ENCODE assay signal across 13 cellular contexts in the genomic region with DNA sequence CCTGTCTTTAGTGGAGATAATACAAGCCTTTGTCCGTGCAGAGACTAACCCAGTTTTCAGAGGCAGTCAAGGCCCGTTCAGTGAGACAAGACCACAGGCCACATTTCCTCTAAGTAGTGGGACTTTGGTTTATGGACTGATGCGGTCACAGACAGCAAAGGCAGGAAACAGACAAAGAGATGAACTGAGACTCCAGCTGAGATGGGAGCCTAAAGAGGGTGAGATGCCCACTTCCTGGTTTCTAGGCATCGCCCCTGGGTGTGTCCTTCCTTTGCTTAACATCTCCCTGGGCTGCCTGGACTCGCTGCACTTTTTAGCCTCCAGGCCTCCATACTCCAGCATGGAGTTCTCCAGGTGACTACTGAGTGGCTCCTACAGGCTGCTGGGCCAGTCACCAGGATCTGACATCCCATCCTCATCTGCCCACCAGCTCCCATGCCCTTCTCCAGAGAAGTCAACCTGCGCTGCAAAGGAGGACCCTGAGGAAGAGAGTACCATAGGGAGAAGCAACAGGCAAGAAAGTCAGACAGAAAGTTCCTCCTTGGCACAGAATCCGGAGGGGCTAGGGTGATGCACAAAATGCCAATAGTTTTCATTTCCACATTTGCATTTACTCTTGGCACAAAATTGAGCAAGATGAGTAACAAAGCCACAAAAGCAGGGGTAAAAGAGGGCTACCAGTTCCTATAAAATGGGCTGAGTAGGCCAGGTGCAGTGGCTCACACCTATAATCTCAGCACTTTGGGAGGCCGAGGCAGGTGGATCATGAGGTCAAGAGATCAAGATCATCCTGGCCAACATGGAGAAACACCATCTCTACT. TPM values are rescaled to one million over a fixed set of nuclear protein-coding genes. Genes with fewer than 3 reads are reported as not detected.
A peak's percentile ranks its signal among the peaks of the same experiment; 100 is the strongest.
DNase-seq lines count a peak whose midpoint lies in the region; ATAC-seq, FAIRE-seq and TF ChIP-seq lines count a peak whose summit lies in the region.
"Had no signal": no experiment of that assay in that cellular context is flagged by ENCODE, and none has a peak within 500 bp of the region (broad histone marks: within the 10 kb centered on the region; RNA-seq: fewer than 3 reads in every experiment).

No MANE protein-coding gene starts in this region.

- H3K4me3 Mint-ChIP-seq in CD4-positive, alpha-beta T cell, result peak overlapping the region; percentile 59
- peak overlapping the region; percentile 59 to 84 (median 69) for H3K4me3 Mint-ChIP-seq in IgD-negative memory B cell
- H3K4me3 Mint-ChIP-seq in activated CD4-positive, alpha-beta T cell treated with anti-CD3 and anti-CD28 coated beads, Interleukin-2, amount 10 ng/mL, durations not matched to agents 24 days and 14 days, result peak overlapping the region; percentile 73

- CTCF ChIA-PET in CD4-positive, alpha-beta T cell (lab: Charles Lee), result interaction anchor here (0.7 to 1.9 kb wide), 5 partner anchors 30 to 322 kb away, joined by 3 to 7 read pairs (median 3); no protein-coding TSS in a partner anchor

- TF ChIP-seq POLR2A in ovary (IDR thresholded peaks at IDR 0.05), result no peak

- POLR2A ChIA-PET in CD4-positive, alpha-beta T cell (lab: Charles Lee), result interaction anchor here (0.6 to 1.4 kb wide), 3 partner anchors 10 to 18 kb away, joined by 3 to 5 read pairs (median 3); no protein-coding TSS in a partner anchor

- peak overlapping the region; percentile 86 for H3K27ac Mint-ChIP-seq in CD4-positive, alpha-beta T cell
- H3K27ac Mint-ChIP-seq in IgD-negative memory B cell, result peak overlapping the region; percentile 93 to 95 (median 93)
- H3K27ac Mint-ChIP-seq in activated CD4-positive, alpha-beta T cell treated with anti-CD3 and anti-CD28 coated beads, Interleukin-2, amount 10 ng/mL, durations not matched to agents 24 days and 14 days, result peak overlapping the region; percentile 90

- H3K9me3 ChIP-seq in CD4-positive, alpha-beta T cell (ENCODE audit: control insufficient read depth, low read length), result no peaks in the 10 kb centered on the region
- no peaks in the 10 kb centered on the region for H3K9me3 ChIP-seq in left lung
- H3K9me3 ChIP-seq in ovary, result no peaks in the 10 kb centered on the region
- H3K9me3 ChIP-seq: HAP-1, MG63 had no signal

- peaks cover 45% of the 10 kb centered on the region for H3K4me1 Mint-ChIP-seq in CD4-positive, alpha-beta T cell (ENCODE audit: low read depth)
- peaks cover 58 to 79% (median 66%) of the 10 kb centered on the region in 3 donors for H3K4me1 Mint-ChIP-seq in IgD-negative memory B cell
- H3K4me1 Mint-ChIP-seq in activated CD4-positive, alpha-beta T cell treated with anti-CD3 and anti-CD28 coated beads, Interleukin-2, amount 10 ng/mL, durations not matched to agents 24 days and 14 days, result peaks cover 76% of the 10 kb centered on the region

- H3K4me1 ChIP-seq in left lung, result peaks cover 5 to 97% of the 10 kb centered on the region in 2 donors
- H3K4me1 ChIP-seq in ovary (ENCODE audit: insufficient read depth), result no peaks in the 10 kb centered on the region
- H3K4me1 ChIP-seq: HAP-1 had no signal

- peak overlapping the region; percentile 60 for H3K27ac ChIP-seq in CD4-positive, alpha-beta T cell (ENCODE audit: low read depth, low read length)
- H3K27ac ChIP-seq in left lung, result peak overlapping the region; percentile 87 to 95
- H3K27ac ChIP-seq in ovary, result no peak overlapping the region
- H3K27ac ChIP-seq: VCaP had no signal

- intact Hi-C loops in CD4-positive, alpha-beta T cell (cut with DNase I, micrococcal nuclease), result no loop called here
- intact Hi-C loops in activated CD4-positive, alpha-beta T cell treated with anti-CD3 and anti-CD28 coated beads, Interleukin-2, amount 10 ng/mL, durations not matched to agents 24 days and 14 days (cut with micrococcal nuclease), result no loop called here
- intact Hi-C loops in left lung (cut with DNase I) (no loop called here), ovary (cut with DNase I) (no loop called here)

- H3K36me3 ChIP-seq in left lung (peaks cover 0 to 93% of the 10 kb centered on the region in 2 donors), ovary (no peaks in the 10 kb centered on the region)

- ATAC-seq in CD4-positive, alpha-beta T cell (ENCODE audit: poor library complexity), result peak; percentile 79
- ATAC-seq in left lung, result peak; percentile 12
- no peak for ATAC-seq in GM21825 (IDR thresholded peaks at IDR 0.05; ENCODE audit: unreplicated experiment)

- H3K27me3 ChIP-seq in CD4-positive, alpha-beta T cell (ENCODE audit: control insufficient read depth, insufficient read depth, low read length), result no peaks in the 10 kb centered on the region
- H3K27me3 ChIP-seq in left lung, result no peaks in the 10 kb centered on the region
- H3K27me3 ChIP-seq in ovary, result no peaks in the 10 kb centered on the region
- H3K27me3 ChIP-seq: MG63 had no signal

- H3K27me3 Mint-ChIP-seq in CD4-positive, alpha-beta T cell, result no peaks in the 10 kb centered on the region
- H3K27me3 Mint-ChIP-seq in IgD-negative memory B cell, result peaks cover 2% of the 10 kb centered on the region
- no peaks in the 10 kb centered on the region for H3K27me3 Mint-ChIP-seq in activated CD4-positive, alpha-beta T cell treated with anti-CD3 and anti-CD28 coated beads, Interleukin-2, amount 10 ng/mL, durations not matched to agents 24 days and 14 days

- TF ChIP-seq EP300 in ovary (IDR thresholded peaks at IDR 0.05), result no peak

- no peak for FAIRE-seq in D721Med (lab: Jason Lieb, UNC)
- FAIRE-seq: G401.6 had no signal

- no peaks in the 10 kb centered on the region for H3K9me3 Mint-ChIP-seq in CD4-positive, alpha-beta T cell
- H3K9me3 Mint-ChIP-seq in IgD-negative memory B cell, result no peaks in the 10 kb centered on the region
- no peaks in the 10 kb centered on the region for H3K9me3 Mint-ChIP-seq in activated CD4-positive, alpha-beta T cell treated with anti-CD3 and anti-CD28 coated beads, Interleukin-2, amount 10 ng/mL, durations not matched to agents 24 days and 14 days

- H3K4me3 ChIP-seq in left lung (peak overlapping the region in 1 of 2 donors; percentile 22), ovary (no peak overlapping the region)
- H3K4me3 ChIP-seq: HAP-1, MG63 had no signal

- peaks cover 84% of the 10 kb centered on the region for H3K36me3 Mint-ChIP-seq in CD4-positive, alpha-beta T cell (ENCODE audit: low read depth)
- peaks cover 11% of the 10 kb centered on the region for H3K36me3 Mint-ChIP-seq in IgD-negative memory B cell
- H3K36me3 Mint-ChIP-seq in activated CD4-positive, alpha-beta T cell treated with anti-CD3 and anti-CD28 coated beads, Interleukin-2, amount 10 ng/mL, durations not matched to agents 24 days and 14 days (ENCODE audit: low read depth), result peaks cover 77% of the 10 kb centered on the region

- TF ChIP-seq CTCF in CD4-positive, alpha-beta T cell (IDR thresholded peaks at IDR 0.05), result no peak
- no peak for TF ChIP-seq CTCF in left lung (IDR thresholded peaks at IDR 0.05)
- TF ChIP-seq CTCF in D721Med (IDR thresholded peaks at IDR 0.05; ENCODE audit: insufficient read depth, missing control alignments), result no peak
- TF ChIP-seq CTCF in ovary (IDR thresholded peaks at IDR 0.05), result no peak

- DNase-seq in CD4-positive, alpha-beta T cell, result peak in 5 of 10 experiments; percentile 3 to 55 (median 37)
- DNase-seq in activated CD4-positive, alpha-beta T cell treated with anti-CD3 and anti-CD28 coated beads, Interleukin-2, amount 10 ng/mL, durations not matched to agents 24 days and 14 days, result peak; percentile 88
- DNase-seq in left lung, result no peak
- no peak for DNase-seq in D721Med (ENCODE audit: insufficient read length, low spot score)
- DNase-seq in ovary, result no peak
- DNase-seq in superior temporal gyrus (ENCODE audit: extremely low spot score), result no peak
- DNase-seq: cortex of kidney, MG63 had no signal

- 84 to 92% (median 86%) methylated on average over 8 of the region's 8 CpGs for WGBS in ovary, 3 donors

RNA-seq across cellular contexts. Expression of gene THEMIS2, which starts 15.1 kb away (rescaled TPM):
- 10 to 100 TPM; 20.2 to 21.6 TPM for total RNA-seq in CD4-positive, alpha-beta T cell
- polyA plus RNA-seq in IgD-negative memory B cell, result 70.0 TPM
- total RNA-seq in activated CD4-positive, alpha-beta T cell treated with anti-CD3 and anti-CD28 coated beads, Interleukin-2, amount 10 ng/mL, durations not matched to agents 24 days and 14 days, result 24.5 and 27.7 TPM in 2 replicates
- total RNA-seq in left lung, result 100 to 1,000 TPM in 1 of 2 donors, 10 to 100 TPM in 1; 33.7 to 110 TPM
- total RNA-seq in ovary, result 10 to 100 TPM in 2 of 7 donors, 1 to 10 TPM in 5; 2.7 to 14.0 (median 7.8) TPM
- 10 to 100 TPM in 1 of 2 donors, 1 to 10 TPM in 1; 3.9 to 16.9 TPM for polyA plus RNA-seq in ovary

RNA-seq across cellular contexts. Expression of gene RPA2, which starts 26.9 kb away (rescaled TPM):
- 1 to 10 TPM; 7.0 to 7.5 TPM for total RNA-seq in CD4-positive, alpha-beta T cell
- polyA plus RNA-seq in IgD-negative memory B cell (163 TPM), ovary (10 to 100 TPM; 44.3 to 93.1 TPM)
- 87.7 and 92.7 TPM in 2 replicates for total RNA-seq in activated CD4-positive, alpha-beta T cell treated with anti-CD3 and anti-CD28 coated beads, Interleukin-2, amount 10 ng/mL, durations not matched to agents 24 days and 14 days
- total RNA-seq in left lung (10 to 100 TPM; 21.1 to 29.8 TPM), ovary (10 to 100 TPM; 24.8 to 54.6 (median 36.6) TPM)

RNA-seq across cellular contexts. Expression of gene SMPDL3B, which starts 47.4 kb away (rescaled TPM):
- total RNA-seq in CD4-positive, alpha-beta T cell, result not detected
- polyA plus RNA-seq in IgD-negative memory B cell, result not detected
- 0.30 and 0.43 TPM in 2 replicates for total RNA-seq in activated CD4-positive, alpha-beta T cell treated with anti-CD3 and anti-CD28 coated beads, Interleukin-2, amount 10 ng/mL, durations not matched to agents 24 days and 14 days
- 10 to 100 TPM; 14.8 to 15.7 TPM for total RNA-seq in left lung
- total RNA-seq in ovary, result 10 to 100 TPM in 1 of 7 donors, 1 to 10 TPM in 1, under 1 TPM in 3, not detected in 2; 0.40 to 21.1 (median 0.77) TPM
- polyA plus RNA-seq in ovary, result under 1 TPM; 0.23 to 0.32 TPM

RNA-seq across cellular contexts. Expression of gene PPP1R8, which starts 56.8 kb away (rescaled TPM):
- 10 to 100 TPM; 14.8 to 15.7 TPM for total RNA-seq in CD4-positive, alpha-beta T cell
- 31.7 TPM for polyA plus RNA-seq in IgD-negative memory B cell
- total RNA-seq in activated CD4-positive, alpha-beta T cell treated with anti-CD3 and anti-CD28 coated beads, Interleukin-2, amount 10 ng/mL, durations not matched to agents 24 days and 14 days, result 80.3 TPM in 2 replicates
- total RNA-seq in left lung, result 10 to 100 TPM; 31.1 to 34.4 TPM
- total RNA-seq in ovary, result 10 to 100 TPM; 24.9 to 49.0 (median 37.9) TPM
- 10 to 100 TPM; 33.8 to 37.4 TPM for polyA plus RNA-seq in ovary

Comparison
In these comparisons a context has a peak if more than half of its experiments do, and no peak if none do; other contexts are left out.
1. H3K27ac ChIP-seq: peak in CD4-positive, alpha-beta T cell (single experiment) and left lung (2 of 2); none in ovary (0 of 2).
2. Peak in every context shown above with its lines, with median percentiles within 50 percentile points of each other: H3K27ac Mint-ChIP-seq and H3K4me3 Mint-ChIP-seq.